In genomic region chr17:36544049-36544319, GRCh38 we compare ENCODE assay signal across 8 cellular contexts. TPM values are rescaled to one million over a fixed set of nuclear protein-coding genes. Genes with fewer than 3 reads are reported as not detected.
DNase-seq lines count a peak whose midpoint lies in the region; ATAC-seq and TF ChIP-seq lines count a peak whose summit lies in the region.

No MANE protein-coding gene starts in this region.

- intact Hi-C loops in activated CD4-positive, alpha-beta memory T cell treated with anti-CD3 and anti-CD28 coated beads for 36 hours (cut with micrococcal nuclease) = loop anchor here (1.0 to 10.0 kb wide), 3 partner anchors 9 to 181 kb away; partner anchors contain the start of gene DHRS11

- POLR2A ChIA-PET in activated CD4-positive, alpha-beta memory T cell treated with anti-CD3 and anti-CD28 coated beads for 36 hours (lab: Charles Lee) = interaction anchor here (0.7 to 3.6 kb wide), 3 partner anchors 9 to 58 kb away, joined by 3 to 59 read pairs (median 3); partner anchors contain the start of genes MYO19, PIGW and ZNHIT3

- H3K9me3 Mint-ChIP-seq in activated CD4-positive, alpha-beta memory T cell treated with anti-CD3 and anti-CD28 coated beads for 36 hours = no peaks in the 10 kb centered on the region

- peak overlapping the region; percentile 72 to 97 (median 92) for H3K4me2 ChIP-seq in BLaER1 treated with 17β-estradiol and CSF1 and Interleukin-3, amounts not matched to agents 10 nM and 100 nM

- peak; percentile 2 for ATAC-seq in GM19023 (IDR thresholded peaks at IDR 0.05; ENCODE audit: unreplicated experiment)

- H3K4me3 ChIP-seq in BLaER1 treated with 17β-estradiol and CSF1 and Interleukin-3, amounts not matched to agents 10 nM and 100 nM = peak overlapping the region; percentile 74 to 98 (median 89)
- H3K4me3 ChIP-seq in LNCaP clone FGC (ENCODE audit: low read depth, low read length) = peak overlapping the region; percentile 66
- peak overlapping the region; percentile 50 to 99 for H3K4me3 ChIP-seq in foreskin fibroblast (ENCODE audit: low read depth in 1 of 2, low read length in 2 of 2)
- peak overlapping the region; percentile 93 to 99 for H3K4me3 ChIP-seq in neutrophil (ENCODE audit: low read depth in 1 of 2, low read length in 1 of 2)

- peak overlapping the region; percentile 97 for H3K4me3 Mint-ChIP-seq in activated CD4-positive, alpha-beta memory T cell treated with anti-CD3 and anti-CD28 coated beads for 36 hours

- peaks cover 33 to 36% (median 35%) of the 10 kb centered on the region in 11 experiments for H4K20me1 ChIP-seq in BLaER1 treated with 17β-estradiol and CSF1 and Interleukin-3, amounts not matched to agents 10 nM and 100 nM

- H3K27me3 Mint-ChIP-seq in activated CD4-positive, alpha-beta memory T cell treated with anti-CD3 and anti-CD28 coated beads for 36 hours = no peaks in the 10 kb centered on the region

- H3K27ac ChIP-seq in BLaER1 treated with 17β-estradiol and CSF1 and Interleukin-3, amounts not matched to agents 10 nM and 100 nM = peak overlapping the region; percentile 98 to 100 (median 99)
- H3K27ac ChIP-seq in neutrophil = peak overlapping the region; percentile 100

- no peaks in the 10 kb centered on the region for H3K27me3 ChIP-seq in BLaER1 treated with 17β-estradiol and CSF1 and Interleukin-3, amounts not matched to agents 10 nM and 100 nM
- no peaks in the 10 kb centered on the region for H3K27me3 ChIP-seq in neutrophil

- H3K4me1 Mint-ChIP-seq in activated CD4-positive, alpha-beta memory T cell treated with anti-CD3 and anti-CD28 coated beads for 36 hours (ENCODE audit: low read depth) = peaks cover 31% of the 10 kb centered on the region

- H3K9me3 ChIP-seq in BLaER1 treated with 17β-estradiol and CSF1 and Interleukin-3, amounts not matched to agents 10 nM and 100 nM (replicated peaks in 1 of 11) = no peaks in the 10 kb centered on the region
- no peaks in the 10 kb centered on the region for H3K9me3 ChIP-seq in neutrophil

- peaks cover 22 to 52% (median 38%) of the 10 kb centered on the region in 11 experiments; a peak in 19 of 22 replicates for H3K36me3 ChIP-seq in BLaER1 treated with 17β-estradiol and CSF1 and Interleukin-3, amounts not matched to agents 10 nM and 100 nM
- H3K36me3 ChIP-seq in neutrophil = peaks cover 3% of the 10 kb centered on the region

- peak overlapping the region; percentile 98 to 100 (median 99) for H3K9ac ChIP-seq in BLaER1 treated with 17β-estradiol and CSF1 and Interleukin-3, amounts not matched to agents 10 nM and 100 nM

- TF ChIP-seq CTCF in LNCaP clone FGC (IDR thresholded peaks at IDR 0.05; ENCODE audit: control insufficient read depth, extremely low read depth, insufficient read depth) = no peak
- peak; percentile 6 for TF ChIP-seq CTCF in foreskin fibroblast (IDR thresholded peaks at IDR 0.05; ENCODE audit: low read depth, low read length)
- TF ChIP-seq CTCF in neutrophil (IDR thresholded peaks at IDR 0.05) = no peak

- H3K4me1 ChIP-seq in BLaER1 treated with 17β-estradiol and CSF1 and Interleukin-3, amounts not matched to agents 10 nM and 100 nM = peaks cover 28 to 40% (median 33%) of the 10 kb centered on the region in 10 experiments
- peaks cover 45 to 50% of the 10 kb centered on the region in 2 experiments for H3K4me1 ChIP-seq in neutrophil (ENCODE audit: control insufficient read depth in 1 of 2, insufficient read depth in 1 of 2, low read depth in 1 of 2, low read length in 1 of 2)

- peaks cover 25% of the 10 kb centered on the region for H3K36me3 Mint-ChIP-seq in activated CD4-positive, alpha-beta memory T cell treated with anti-CD3 and anti-CD28 coated beads for 36 hours

- DNase-seq in LNCaP clone FGC (ENCODE audit: low read depth) = peak; percentile 40
- DNase-seq in activated CD4-positive, alpha-beta memory T cell treated with anti-CD3 and anti-CD28 coated beads for 36 hours = peak; percentile 42
- peak; percentile 49 to 77 for DNase-seq in foreskin fibroblast
- no peak for DNase-seq in NCI-H2196 (lab: John Stamatoyannopoulos, UW; ENCODE audit: unreplicated experiment)
- DNase-seq in D341Med (ENCODE audit: low spot score) = no peak

- H3K27ac Mint-ChIP-seq in activated CD4-positive, alpha-beta memory T cell treated with anti-CD3 and anti-CD28 coated beads for 36 hours = peak overlapping the region; percentile 98

- CTCF ChIA-PET in activated CD4-positive, alpha-beta memory T cell treated with anti-CD3 and anti-CD28 coated beads for 36 hours (lab: Charles Lee) = interaction anchor here (1.2 to 1.7 kb wide), 2 partner anchors 10 to 58 kb away, joined by 5 to 16 read pairs; partner anchors contain the start of genes MRM1, MYO19 and PIGW

RNA-seq across cellular contexts. Expression of gene GGNBP2, which starts 0.7 kb away (rescaled TPM):
- 10 to 100 TPM; 74.8 to 84.0 TPM for total RNA-seq in activated CD4-positive, alpha-beta memory T cell treated with anti-CD3 and anti-CD28 coated beads for 36 hours

RNA-seq across cellular contexts. Expression of gene PIGW, which starts 9.2 kb away (rescaled TPM):
- 10 to 100 TPM; 11.8 to 12.3 TPM for total RNA-seq in activated CD4-positive, alpha-beta memory T cell treated with anti-CD3 and anti-CD28 coated beads for 36 hours

RNA-seq across cellular contexts. Expression of gene MYO19, which starts 9.3 kb away (rescaled TPM):
- total RNA-seq in activated CD4-positive, alpha-beta memory T cell treated with anti-CD3 and anti-CD28 coated beads for 36 hours = 100 to 1,000 TPM; 106 to 112 TPM

RNA-seq across cellular contexts. Expression of gene DHRS11, which starts 47.7 kb away (rescaled TPM):
- 10 to 100 TPM; 10.2 to 10.5 TPM for total RNA-seq in activated CD4-positive, alpha-beta memory T cell treated with anti-CD3 and anti-CD28 coated beads for 36 hours

RNA-seq across cellular contexts. Expression of gene MRM1, which starts 57.4 kb away (rescaled TPM):
- total RNA-seq in activated CD4-positive, alpha-beta memory T cell treated with anti-CD3 and anti-CD28 coated beads for 36 hours = 10 to 100 TPM; 13.5 to 14.6 TPM

Comparison
In these comparisons a context has a peak if more than half of its experiments do, and no peak if none do; other contexts are left out.
1. DNase-seq: peak in LNCaP clone FGC (single experiment), activated CD4-positive, alpha-beta memory T cell treated with anti-CD3 and anti-CD28 coated beads for 36 hours (single experiment) and foreskin fibroblast (2 of 2); none in NCI-H2196 (single experiment) and D341Med (single experiment).
2. Peak in every context shown above with its lines, with median percentiles within 50 percentile points of each other: H3K4me3 ChIP-seq.